8 cellular contexts compared by ENCODE assay signal in the genomic region with DNA sequence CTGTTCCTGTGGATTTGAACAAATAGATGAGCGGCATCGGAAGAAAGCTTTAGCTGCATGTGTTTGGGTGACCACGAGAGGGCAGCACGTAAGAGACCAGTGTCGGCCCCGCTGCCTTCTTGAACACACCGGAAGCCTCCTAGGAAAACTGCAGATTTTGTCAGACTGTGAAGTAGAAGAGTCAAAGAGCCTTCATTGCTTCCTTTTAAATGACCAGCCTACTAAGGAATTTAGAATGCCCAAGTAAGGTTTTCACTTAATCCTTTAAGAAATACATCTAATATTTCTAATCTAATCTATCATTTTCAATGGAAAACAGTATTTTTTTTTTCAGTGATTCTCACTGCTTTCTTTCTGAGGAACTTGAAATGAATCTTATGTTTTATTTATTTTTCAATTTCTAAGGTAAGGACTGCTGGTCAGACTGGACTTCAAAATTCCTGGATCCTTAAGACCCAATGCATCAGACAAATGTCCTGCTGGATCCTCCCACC. TPM values are rescaled to one million over a fixed set of nuclear protein-coding genes. Genes with fewer than 3 reads are reported as not detected.
DNase-seq lines count a peak whose midpoint lies in the region; ATAC-seq, FAIRE-seq and TF ChIP-seq lines count a peak whose summit lies in the region.

No MANE protein-coding gene starts in this region.

- H3K23me2 ChIP-seq in H1 (ENCODE audit: low read depth, low read length), result no peaks in the 10 kb centered on the region

- no peaks in the 10 kb centered on the region for H3K79me1 ChIP-seq in H1 (ENCODE audit: low read depth, low read length)
- H3K79me1 ChIP-seq in mesenchymal stem cell (replicated peaks; ENCODE audit: low read length, poor library complexity, severe bottlenecking), result no peaks in the 10 kb centered on the region

- no peak overlapping the region for H3K4me3 Mint-ChIP-seq in activated CD8-positive, alpha-beta T cell treated with anti-CD3 and anti-CD28 coated beads for 36 hours

- H3K14ac ChIP-seq in H1 (ENCODE audit: insufficient read length) (no peak overlapping the region), mesenchymal stem cell (ENCODE audit: low read length in 2 of 2) (no peak overlapping the region)

- no peaks in the 10 kb centered on the region; the same call in 1 of the 2 replicates for H3K27me3 ChIP-seq in GM06990 (replicated peaks; ENCODE audit: control insufficient read depth, insufficient read depth, low read length)
- H3K27me3 ChIP-seq in H1 (replicated peaks in 1 of 4; ENCODE audit: control insufficient read depth in 3 of 4, extremely low read depth in 1 of 4, insufficient read depth in 3 of 4, low read length in 3 of 4), result peaks cover 0 to 2% (median 0%) of the 10 kb centered on the region in 4 experiments; a peak in 1 of 7 replicates
- H3K27me3 ChIP-seq in mesenchymal stem cell (ENCODE audit: control insufficient read depth in 1 of 2, insufficient read depth in 1 of 2, low read length in 2 of 2), result peaks cover 27 to 33% of the 10 kb centered on the region in 2 experiments

- H3K4ac ChIP-seq in H1 (replicated peaks; ENCODE audit: insufficient read length, low read depth, low read length), result no peak overlapping the region
- H3K4ac ChIP-seq in mesenchymal stem cell (ENCODE audit: low read depth in 1 of 2, low read length in 2 of 2), result no peak overlapping the region

- H3K9ac ChIP-seq in H1 (replicated peaks in 1 of 4; ENCODE audit: extremely low read depth in 1 of 4, low read depth in 3 of 4, low read length in 3 of 4) (no peak overlapping the region), mesenchymal stem cell (ENCODE audit: low read length) (no peak overlapping the region)

- H2BK5ac ChIP-seq in H1 (ENCODE audit: low read depth, low read length), result no peak overlapping the region
- H2BK5ac ChIP-seq in mesenchymal stem cell (ENCODE audit: low read depth, low read length, poor library complexity, severe bottlenecking), result no peak overlapping the region

- H3K4me1 ChIP-seq in H1 (replicated peaks in 1 of 4; ENCODE audit: control insufficient read depth in 3 of 4, insufficient read depth in 4 of 4, low read length in 3 of 4) (no peaks in the 10 kb centered on the region), mesenchymal stem cell (ENCODE audit: control insufficient read depth, insufficient read depth, low read depth, low read length) (peaks cover 2% of the 10 kb centered on the region)

- POLR2A ChIA-PET in activated CD8-positive, alpha-beta T cell treated with anti-CD3 and anti-CD28 coated beads for 36 hours (lab: Charles Lee), result no interaction called here
- POLR2A ChIA-PET in H1 (lab: Charles Lee; ENCODE audit: partially characterized antibody), result no interaction called here

- H4K5ac ChIP-seq in H1 (ENCODE audit: insufficient read length, low read depth, low read length), result no peak overlapping the region

- H3K36me3 Mint-ChIP-seq in activated CD8-positive, alpha-beta T cell treated with anti-CD3 and anti-CD28 coated beads for 36 hours (ENCODE audit: low read depth), result no peaks in the 10 kb centered on the region

- DNase-seq in GM06990 (ENCODE audit: extremely low read depth, insufficient read length), result peak; percentile 48
- DNase-seq in HPDE6-E6E7 (ENCODE audit: extremely low spot score), result peak; percentile 63
- DNase-seq in NCI-H748 treated with DMSO at 0.1 percent for 48 hours (lab: John Stamatoyannopoulos, UW), result peak; percentile 95
- peak; percentile 81 for DNase-seq in activated CD8-positive, alpha-beta T cell treated with anti-CD3 and anti-CD28 coated beads for 36 hours
- DNase-seq in H1 (ENCODE audit: low read depth in 1 of 2, low spot score in 2 of 2), result peak; percentile 43 to 82
- DNase-seq in mesenchymal stem cell, result peak; percentile 75
- peak; percentile 27 to 31 for DNase-seq in stimulated activated CD8-positive, alpha-beta memory T cell treated with anti-CD3 and anti-CD28 coated beads, Interleukin-2, amount 100 ng/mL, for 1 hour (ENCODE audit: low read depth in 2 of 2)

- H2BK15ac ChIP-seq in H1 (ENCODE audit: low read length), result no peak overlapping the region
- H2BK15ac ChIP-seq in mesenchymal stem cell (ENCODE audit: low read depth, poor library complexity, severe bottlenecking), result no peak overlapping the region

- H4K8ac ChIP-seq in H1 (ENCODE audit: extremely low read depth, insufficient read depth, low read length) (no peak overlapping the region), mesenchymal stem cell (ENCODE audit: low read length) (no peak overlapping the region)

- intact Hi-C loops in activated CD8-positive, alpha-beta T cell treated with anti-CD3 and anti-CD28 coated beads for 36 hours (cut with micrococcal nuclease), result loop anchor here (10.0 kb wide), 2 partner anchors 130 to 180 kb away; no protein-coding TSS in a partner anchor

- TF ChIP-seq EP300 in H1 (IDR thresholded peaks at IDR 0.05; ENCODE audit: borderline replicate concordance in 1 of 2, low read depth in 2 of 2, low read length in 2 of 2), result no peak

- no peaks in the 10 kb centered on the region for H3K9me3 Mint-ChIP-seq in activated CD8-positive, alpha-beta T cell treated with anti-CD3 and anti-CD28 coated beads for 36 hours

- H2BK120ac ChIP-seq in H1 (replicated peaks; ENCODE audit: low read depth, low read length), result no peak overlapping the region
- H2BK120ac ChIP-seq in mesenchymal stem cell (ENCODE audit: low read depth, low read length), result no peak overlapping the region

- FAIRE-seq in H1 (lab: Jason Lieb, UNC), result peak; percentile 95

- H2BK20ac ChIP-seq in H1 (ENCODE audit: low read length), result no peak overlapping the region

- H3K27ac Mint-ChIP-seq in activated CD8-positive, alpha-beta T cell treated with anti-CD3 and anti-CD28 coated beads for 36 hours, result no peak overlapping the region

- no peaks in the 10 kb centered on the region for H4K20me1 ChIP-seq in H1 (replicated peaks in 1 of 2; ENCODE audit: control insufficient read depth in 1 of 2, insufficient read depth in 2 of 2, low read length in 2 of 2)

- no peaks in the 10 kb centered on the region for H3K79me2 ChIP-seq in H1 (ENCODE audit: control insufficient read depth in 1 of 2, insufficient read depth in 2 of 2, low read length in 2 of 2)

- no peak for TF ChIP-seq POLR2A in H1 (IDR thresholded peaks at IDR 0.05; ENCODE audit: control extremely low read depth in 1 of 2, low read depth in 2 of 2, low read length in 2 of 2)

- H2BK12ac ChIP-seq in H1 (ENCODE audit: low read depth, low read length) (no peak overlapping the region), mesenchymal stem cell (ENCODE audit: low read length in 2 of 2) (no peak overlapping the region)

- TF ChIP-seq CTCF in GM06990 (IDR thresholded peaks at IDR 0.05; ENCODE audit: insufficient read depth, low read length, poor library complexity, severe bottlenecking), result peak; percentile 83
- TF ChIP-seq CTCF in activated CD8-positive, alpha-beta T cell treated with anti-CD3 and anti-CD28 coated beads for 36 hours (IDR thresholded peaks at IDR 0.05), result peak; percentile 82
- TF ChIP-seq CTCF in H1 (IDR thresholded peaks at IDR 0.05; ENCODE audit: control extremely low read depth in 1 of 3, insufficient read depth in 1 of 3, low read depth in 1 of 3, low read length in 3 of 3), result peak; percentile 81 to 91 (median 88)

- no peaks in the 10 kb centered on the region for H3K36me3 ChIP-seq in GM06990 (ENCODE audit: control insufficient read depth, insufficient read depth, low read length)
- no peaks in the 10 kb centered on the region for H3K36me3 ChIP-seq in H1 (ENCODE audit: control insufficient read depth in 2 of 4, insufficient read depth in 4 of 4, low read length in 3 of 4)
- no peaks in the 10 kb centered on the region for H3K36me3 ChIP-seq in mesenchymal stem cell (ENCODE audit: control insufficient read depth in 1 of 2, insufficient read depth in 2 of 2, low read depth in 1 of 2, low read length in 2 of 2)

- H3K23ac ChIP-seq in H1 (ENCODE audit: insufficient read length) (no peak overlapping the region), mesenchymal stem cell (ENCODE audit: low read length in 2 of 2) (no peak overlapping the region)

- H3K4me1 Mint-ChIP-seq in activated CD8-positive, alpha-beta T cell treated with anti-CD3 and anti-CD28 coated beads for 36 hours (ENCODE audit: low read depth), result peaks cover 7% of the 10 kb centered on the region

- no peak overlapping the region for H3K56ac ChIP-seq in H1 (replicated peaks; ENCODE audit: insufficient read length, low read depth, low read length)

- 13% methylated on average over 7 of the region's 7 CpGs; no CpG with 5 or more reads in 1 of the 2 experiments for WGBS in H1 (ENCODE audit: extremely low coverage in 1 of 2, insufficient coverage in 1 of 2, insufficient read length in 1 of 2, insufficient replicate concordance in 2 of 2, low coverage in 1 of 2, low lambda C conversion rate in 2 of 2, missing lambda C conversion rate in 1 of 2), 2 experiments
- 0% methylated on average over 7 of the region's 7 CpGs for WGBS in mesenchymal stem cell

- no peak overlapping the region for H4K91ac ChIP-seq in H1 (replicated peaks; ENCODE audit: insufficient read length, low read length)
- H4K91ac ChIP-seq in mesenchymal stem cell (ENCODE audit: low read length), result no peak overlapping the region

- H2AK5ac ChIP-seq in H1 (ENCODE audit: low read depth, low read length), result no peak overlapping the region
- no peak overlapping the region for H2AK5ac ChIP-seq in mesenchymal stem cell (ENCODE audit: low read length, severe bottlenecking)

- H3K4me3 ChIP-seq in GM06990 (replicated peaks; ENCODE audit: low read depth, low read length), result no peak overlapping the region
- no peak overlapping the region for H3K4me3 ChIP-seq in H1 (ENCODE audit: extremely low read depth in 1 of 4, insufficient read depth in 2 of 4, low read depth in 3 of 4, low read length in 4 of 4)
- H3K4me3 ChIP-seq in mesenchymal stem cell (ENCODE audit: insufficient read depth in 1 of 2, low read depth in 1 of 2, low read length in 2 of 2), result no peak overlapping the region

- peak; percentile 89 for ATAC-seq in activated CD8-positive, alpha-beta T cell treated with anti-CD3 and anti-CD28 coated beads for 36 hours
- ATAC-seq in HG02884 (IDR thresholded peaks at IDR 0.05; ENCODE audit: unreplicated experiment), result no peak

- peaks cover 17% of the 10 kb centered on the region for H3K27me3 Mint-ChIP-seq in activated CD8-positive, alpha-beta T cell treated with anti-CD3 and anti-CD28 coated beads for 36 hours

- TF ChIP-seq RAD21 in H1 (IDR thresholded peaks at IDR 0.05 in 1 of 2, conservative IDR thresholded peaks at IDR 0.05 in 1 of 2; ENCODE audit: low read depth in 2 of 2, low read length in 2 of 2), result peak; percentile 76 to 79

- H3K4me2 ChIP-seq in H1 (ENCODE audit: insufficient read depth in 1 of 2, low read depth in 2 of 2, low read length in 2 of 2) (no peak overlapping the region), mesenchymal stem cell (ENCODE audit: low read length, poor library complexity, severe bottlenecking) (no peak overlapping the region)

- CTCF ChIA-PET in activated CD8-positive, alpha-beta T cell treated with anti-CD3 and anti-CD28 coated beads for 36 hours (lab: Charles Lee), result interaction anchor here (0.8 to 7.9 kb wide), 17 partner anchors 9 to 555 kb away, joined by 3 to 55 read pairs (median 4); no protein-coding TSS in a partner anchor
- CTCF ChIA-PET in H1 (lab: Charles Lee; ENCODE audit: partially characterized antibody), result interaction anchor here (0.6 to 7.4 kb wide), 29 partner anchors 8 to 1342 kb away, joined by 3 to 62 read pairs (median 5); a partner anchor contains a TSS

- H3K9me3 ChIP-seq in H1 (ENCODE audit: insufficient read depth in 2 of 2, low read depth in 1 of 2, low read length in 1 of 2) (no peaks in the 10 kb centered on the region), mesenchymal stem cell (ENCODE audit: control insufficient read depth, low read length) (no peaks in the 10 kb centered on the region)

- H3K27ac ChIP-seq in H1 (ENCODE audit: low read depth, low read length) (no peak overlapping the region), mesenchymal stem cell (ENCODE audit: low read length, poor library complexity, severe bottlenecking) (no peak overlapping the region)

- H3K18ac ChIP-seq in H1 (ENCODE audit: extremely low read depth, low read length) (no peak overlapping the region), mesenchymal stem cell (ENCODE audit: low read depth in 1 of 2, low read length in 2 of 2) (no peak overlapping the region)

- H2AFZ ChIP-seq in H1 (ENCODE audit: low read length) (peak overlapping the region; percentile 47; the same call in 1 of the 2 replicates), mesenchymal stem cell (ENCODE audit: low read depth, low read length) (no peak overlapping the region)

RNA-seq across cellular contexts. Expression of a gene that starts 55.4 kb away (rescaled TPM):
- total RNA-seq in activated CD8-positive, alpha-beta T cell treated with anti-CD3 and anti-CD28 coated beads for 36 hours, result 10 to 100 TPM; 45.7 to 48.8 TPM
- 59.3 and 64.7 TPM in 2 replicates for total RNA-seq in H1 (2021; fragmentation: NEBNext Ultra II Directional; extraction: Animal tissue kit (Norgen Biotek cat#: 25700))
- polyA plus RNA-seq in H1 (2011; rRNA removed), result 27.1 and 31.5 TPM in 2 replicates
- 30.4 TPM for polyA plus RNA-seq in H1 (2011; cell fraction: cytosol; rRNA removed)
- polyA plus RNA-seq in H1 (2011; cell fraction: nucleus; rRNA removed), result 17.4 TPM
- polyA plus RNA-seq in H1 (2012, experiment 1 of 2), result 45.9 to 98.8 TPM (median 56.9 TPM) in 4 replicates
- 34.8 TPM for polyA plus RNA-seq in H1 (2012, experiment 2 of 2)
- polyA plus RNA-seq in H1 (2013, experiment 1 of 2), result 122 TPM
- 174 TPM for polyA plus RNA-seq in H1 (2013, experiment 2 of 2)
- polyA minus RNA-seq in H1 (2011; rRNA and poly(A)+ RNA removed), result 9.2 and 10.8 TPM in 2 replicates
- polyA minus RNA-seq in H1 (2011; cell fraction: cytosol; rRNA and poly(A)+ RNA removed), result 16.4 TPM
- polyA minus RNA-seq in H1 (2011; cell fraction: nucleus; rRNA and poly(A)+ RNA removed), result 4.8 TPM
- polyA plus RNA-seq in mesenchymal stem cell (2013, experiment 1 of 2), result 55.4 TPM
- polyA plus RNA-seq in mesenchymal stem cell (2013, experiment 2 of 2), result 60.2 TPM

Comparison
In these comparisons a context has a peak if more than half of its experiments do, and no peak if none do; other contexts are left out.
1. DNase-seq: peak in every context shown above with its lines; median percentile 95 in NCI-H748 treated with DMSO at 0.1 percent for 48 hours; 81 in activated CD8-positive, alpha-beta T cell treated with anti-CD3 and anti-CD28 coated beads for 36 hours; 75 in mesenchymal stem cell; 63 in HPDE6-E6E7; 62 in H1; 48 in GM06990; 29 in stimulated activated CD8-positive, alpha-beta memory T cell treated with anti-CD3 and anti-CD28 coated beads, Interleukin-2, amount 100 ng/mL, for 1 hour.